27 cellular contexts compared by ENCODE assay signal in the genomic region with DNA sequence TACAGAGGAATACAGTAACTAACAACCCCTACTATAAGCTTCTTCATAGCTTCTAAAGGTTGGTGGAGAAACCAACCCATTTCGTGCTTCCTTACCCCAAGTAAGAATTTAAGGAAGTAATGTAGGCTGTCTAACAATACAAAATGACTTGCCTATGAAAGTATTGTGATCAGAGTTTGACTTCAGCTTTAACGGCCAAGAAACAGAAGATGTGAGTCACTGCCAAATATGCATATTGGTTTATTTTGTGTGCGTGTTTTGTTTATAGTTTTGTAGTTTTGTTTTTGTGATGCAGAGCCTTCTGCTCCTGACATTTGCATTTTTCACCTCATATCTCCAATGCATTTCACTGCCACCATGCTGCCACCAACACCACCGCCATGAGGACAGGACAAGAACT.
"Had no signal": no experiment of that assay in that cellular context is flagged by ENCODE, and none has a peak within 500 bp of the region (broad histone marks: within the 10 kb centered on the region; RNA-seq: fewer than 3 reads in every experiment).

No MANE protein-coding gene starts in this region.

- H3K9me3 ChIP-seq: ascending aorta, body of pancreas had no signal

- H3K9ac ChIP-seq: KMS-11 had no signal

- H3K27ac ChIP-seq: ascending aorta, body of pancreas, KMS-11, VCaP had no signal

- H3K4me2 ChIP-seq: KMS-11 had no signal

- H3K27me3 ChIP-seq: ascending aorta, body of pancreas had no signal

- H3K4me1 ChIP-seq: body of pancreas had no signal

- ATAC-seq: activated naive CD4-positive, alpha-beta T cell treated with anti-CD3 and anti-CD28 coated beads, Interleukin-2, amount 50 U/mL, for 72 hours; activated naive CD8-positive, alpha-beta T cell treated with anti-CD3 and anti-CD28 coated beads, Interleukin-2, amount 50 U/mL, for 24 hours; activated T-cell treated with anti-CD3 and anti-CD28 coated beads, Interleukin-2, amount 50 U/mL, for 4 hours; body of pancreas; PC-3; T-helper 17 cell had no signal

- DNase-seq: activated CD4-positive, alpha-beta memory T cell treated with anti-CD3 and anti-CD28 coated beads for 36 hours; activated CD4-positive, alpha-beta T cell treated with anti-CD3 and anti-CD28 coated beads, Interleukin-2, amount 10 ng/mL, durations not matched to agents 7 days and 5 days; activated CD4-positive, CD25-positive, alpha-beta regulatory T cell; activated CD8-positive, alpha-beta memory T cell treated with anti-CD3 and anti-CD28 coated beads for 24 hours; activated effector memory CD4-positive, alpha-beta T cell treated with anti-CD3 and anti-CD28 coated beads, Interleukin-2, amount 50 U/mL, for 16 hours; activated naive CD4-positive, alpha-beta T cell treated with Interleukin-2 at 50 U/mL for 16 hours; activated naive CD8-positive, alpha-beta T cell treated with anti-CD3 and anti-CD28 coated beads, Interleukin-2, amount 50 U/mL, for 24 hours; activated T-cell treated with anti-CD3 and anti-CD28 coated beads, Interleukin-2, amount 50 U/mL, for 4 hours; amniotic stem cell; body of pancreas; central memory CD4-positive, alpha-beta T cell; NCI-H1048; NCI-H146; NCI-H187 treated with DMSO at 0.1 percent for 48 hours; NCI-H2171; NCI-H2227 treated with DMSO at 0.1 percent for 48 hours; NCI-H446 treated with DMSO at 0.1 percent for 48 hours; NCI-H524 treated with DMSO at 0.1 percent for 48 hours; NCI-H82; PC-3; SHP77; T-helper 17 cell; T-helper 9 cell had no signal

- H3K4me3 ChIP-seq: ascending aorta, body of pancreas had no signal
